ENCODE assay signal across 8 cellular contexts in genomic region chr19:37077929-37078716, GRCh38. TPM values are rescaled to one million over a fixed set of nuclear protein-coding genes. Genes with fewer than 3 reads are reported as not detected.
A peak's percentile ranks its signal among the peaks of the same experiment; 100 is the strongest.
DNase-seq lines count a peak whose midpoint lies in the region; ATAC-seq and TF ChIP-seq lines count a peak whose summit lies in the region.

ZNF420 (plus strand) TSS chr19:37078433; CDS start chr19:37089119, 10,686 bp downstream.

- H3K9me3 ChIP-seq in T-helper 17 cell (ENCODE audit: control insufficient read depth, low read length, poor library complexity, severe bottlenecking): no peaks in the 10 kb centered on the region
- H3K9me3 ChIP-seq in right atrium auricular region: peaks cover 5 to 14% of the 10 kb centered on the region in 2 donors
- H3K9me3 ChIP-seq in prostate gland: peaks cover under 1% of the 10 kb centered on the region

- peaks cover 23% of the 10 kb centered on the region for H3K4me1 Mint-ChIP-seq in T-helper 17 cell

- peak; percentile 98 for ATAC-seq in HG02885 (IDR thresholded peaks at IDR 0.05; ENCODE audit: poor library complexity, unreplicated experiment)
- peak; percentile 97 for ATAC-seq in T-helper 17 cell

- TF ChIP-seq POLR2A in GM15510 (IDR thresholded peaks at IDR 0.05; ENCODE audit: borderline replicate concordance, extremely low read depth, insufficient read length) (peak; percentile 84), prostate gland (IDR thresholded peaks at IDR 0.05) (peak; percentile 40)

- DNase-seq in NCI-H187 (lab: John Stamatoyannopoulos, UW) (peak; percentile 75 to 94), T-helper 17 cell (peak; percentile 69 to 81 (median 77)), anterior cingulate cortex (lab: John Stamatoyannopoulos, UW) (peak; percentile 47 to 95 (median 90)), right atrium auricular region (ENCODE audit: low spot score) (peak; percentile 90), prostate gland (ENCODE audit: low spot score) (peak; percentile 93)

- no peaks in the 10 kb centered on the region for H3K27me3 ChIP-seq in right atrium auricular region
- no peaks in the 10 kb centered on the region for H3K27me3 ChIP-seq in prostate gland (replicated peaks; ENCODE audit: insufficient read depth)

- no peaks in the 10 kb centered on the region for H3K27me3 Mint-ChIP-seq in T-helper 17 cell

- peaks cover 0 to 22% of the 10 kb centered on the region in 2 donors for H3K4me1 ChIP-seq in right atrium auricular region
- H3K4me1 ChIP-seq in prostate gland (replicated peaks): no peaks in the 10 kb centered on the region
- no peaks in the 10 kb centered on the region for H3K4me1 ChIP-seq in urinary bladder (ENCODE audit: insufficient read depth)

- H3K27ac Mint-ChIP-seq in T-helper 17 cell: peak within 1 kb of the TSS; percentile 97

- peak in 1 of 2 donors; percentile 17 for TF ChIP-seq CTCF in right atrium auricular region (IDR thresholded peaks at IDR 0.05)
- TF ChIP-seq CTCF in prostate gland (IDR thresholded peaks at IDR 0.05): peak in 2 of 4 experiments; percentile 19 to 36

- peak within 1 kb of the TSS; percentile 79 to 90 for H3K4me3 ChIP-seq in right atrium auricular region
- peak within 1 kb of the TSS; percentile 56 to 68 for H3K4me3 ChIP-seq in prostate gland
- peak within 1 kb of the TSS; percentile 72 for H3K4me3 ChIP-seq in urinary bladder (ENCODE audit: low read depth, low read length)

- H3K4me3 Mint-ChIP-seq in T-helper 17 cell: peak within 1 kb of the TSS; percentile 98

- H3K27ac ChIP-seq in right atrium auricular region (peak within 1 kb of the TSS; percentile 88 to 93), prostate gland (peak within 1 kb of the TSS; percentile 82 to 84), urinary bladder (ENCODE audit: low read depth) (peak within 1 kb of the TSS; percentile 85)

- WGBS in prostate gland: under 1% methylated on average over 48 of the region's 61 CpGs
- under 1% methylated on average over 61 of the region's 61 CpGs for WGBS in urinary bladder

- H3K36me3 Mint-ChIP-seq in T-helper 17 cell (ENCODE audit: low read depth): peaks cover 13% of the 10 kb centered on the region

- intact Hi-C loops in prostate gland (cut with DNase I): no loop called here

- H3K36me3 ChIP-seq in right atrium auricular region: peaks cover 13% of the 10 kb centered on the region
- H3K36me3 ChIP-seq in prostate gland: no peaks in the 10 kb centered on the region
- H3K36me3 ChIP-seq in urinary bladder (ENCODE audit: insufficient read depth): no peaks in the 10 kb centered on the region

RNA-seq across cellular contexts. Expression of gene ZNF420, which starts in this region (rescaled TPM):
- 1 to 10 TPM; 6.4 to 8.3 TPM for total RNA-seq in T-helper 17 cell
- 1 to 10 TPM; 5.6 to 8.6 TPM for total RNA-seq in right atrium auricular region
- 10 to 100 TPM in 1 of 2 donors, 1 to 10 TPM in 1; 4.8 to 10.7 TPM for total RNA-seq in prostate gland
- 27.3 TPM for total RNA-seq in urinary bladder
- 6.0 TPM for polyA plus RNA-seq in urinary bladder

Comparison
In these comparisons a context has a peak if more than half of its experiments do, and no peak if none do; other contexts are left out.
1. Peak in every context shown above with its lines: DNase-seq, ATAC-seq, H3K4me3 ChIP-seq and H3K27ac ChIP-seq.